Comparison of ENCODE assay signal across 16 cellular contexts in genomic region chr13:73598021-73598712, GRCh38.
DNase-seq lines count a peak whose midpoint lies in the region; TF ChIP-seq lines count a peak whose summit lies in the region.
"Had no signal": no experiment of that assay in that cellular context is flagged by ENCODE, and none has a peak within 500 bp of the region (broad histone marks: within the 10 kb centered on the region; RNA-seq: fewer than 3 reads in every experiment).

No MANE protein-coding gene starts in this region.

- H3K27me3 ChIP-seq in PC-9 (ENCODE audit: insufficient read depth, low read depth) (no peaks in the 10 kb centered on the region), left ventricle myocardium inferior (ENCODE audit: low read depth) (no peaks in the 10 kb centered on the region)

- no peaks in the 10 kb centered on the region for H4K20me1 ChIP-seq in PC-9 (ENCODE audit: insufficient read depth)

- no peak overlapping the region for H2AFZ ChIP-seq in PC-9

- H3K9me2 ChIP-seq in PC-9 (ENCODE audit: insufficient read depth): no peaks in the 10 kb centered on the region

- H3F3A ChIP-seq in PC-9 (ENCODE audit: insufficient read depth, low read depth): peaks cover 22% of the 10 kb centered on the region

- H3K27ac ChIP-seq in PC-9: peak overlapping the region; percentile 70
- peak overlapping the region; percentile 98 for H3K27ac ChIP-seq in epithelial cell of prostate
- H3K27ac ChIP-seq in left ventricle myocardium inferior (replicated peaks): no peak overlapping the region

- intact Hi-C loops in PC-9 (cut with micrococcal nuclease; ENCODE audit: unreplicated experiment) (no loop called here), posterior cingulate gyrus (cut with DNase I) (no loop called here), left ventricle myocardium inferior (cut with micrococcal nuclease) (no loop called here)

- H3K4me3 ChIP-seq in PC-9 (no peak overlapping the region), skeletal muscle cell (ENCODE audit: low read depth, low read length) (no peak overlapping the region), left ventricle myocardium inferior (no peak overlapping the region)

- POLR2A ChIA-PET in PC-9 (lab: Charles Lee; ENCODE audit: unreplicated experiment): no interaction called here

- H3K4me1 ChIP-seq in PC-9 (replicated peaks; ENCODE audit: insufficient read depth) (peaks cover 19% of the 10 kb centered on the region), left ventricle myocardium inferior (no peaks in the 10 kb centered on the region)

- CTCF ChIA-PET in PC-9 (lab: Charles Lee): no interaction called here

- DNase-seq in H4 (ENCODE audit: low spot score) (peak; percentile 4), PC-9 (peak; percentile 4 to 94), epithelial cell of prostate (ENCODE audit: low read depth, low spot score) (peak; percentile 93), skeletal muscle cell (ENCODE audit: low read depth) (peak; percentile 40), posterior cingulate gyrus (no peak), hypothalamus (lab: John Stamatoyannopoulos, UW) (no peak), left ventricle myocardium inferior (no peak), NCI-H1436 (lab: John Stamatoyannopoulos, UW) (no peak)
- DNase-seq: activated CD4-positive, CD25-positive, alpha-beta regulatory T cell; activated CD8-positive, alpha-beta memory T cell treated with anti-CD3 and anti-CD28 coated beads, Interleukin-2, amount 50 U/mL, for 4 hours; activated naive CD4-positive, alpha-beta T cell treated with anti-CD3 and anti-CD28 coated beads for 36 hours; caudate nucleus; glutamatergic neuron; NCI-H1930; NCI-H526 treated with DMSO at 0.1 percent for 48 hours; substantia nigra had no signal

- H3K4me2 ChIP-seq in PC-9: peak overlapping the region; percentile 32

- no peak for TF ChIP-seq CTCF in PC-9 (conservative IDR thresholded peaks at IDR 0.05)
- TF ChIP-seq CTCF in left ventricle myocardium inferior (IDR thresholded peaks at IDR 0.05; ENCODE audit: borderline replicate concordance): no peak

- H3K9me3 ChIP-seq in PC-9 (ENCODE audit: insufficient read depth, low read depth) (peaks cover 7% of the 10 kb centered on the region), left ventricle myocardium inferior (replicated peaks) (peaks cover 3% of the 10 kb centered on the region)

- H3K79me2 ChIP-seq in PC-9 (ENCODE audit: low read depth): no peaks in the 10 kb centered on the region

- BruUV-seq in PC-9 (replicated peaks; lab: Mats Ljungman, UMichigan): no TSS peak

- no peaks in the 10 kb centered on the region for H3K36me3 ChIP-seq in PC-9 (ENCODE audit: low read depth)
- no peaks in the 10 kb centered on the region for H3K36me3 ChIP-seq in left ventricle myocardium inferior

Comparison
In these comparisons a context has a peak if more than half of its experiments do, and no peak if none do; other contexts are left out.
1. DNase-seq: peak in H4 (single experiment), PC-9 (2 of 2), epithelial cell of prostate (single experiment) and skeletal muscle cell (single experiment); none in posterior cingulate gyrus (0 of 10), hypothalamus (0 of 51), left ventricle myocardium inferior (single experiment) and NCI-H1436 (single experiment).